Comparison of ENCODE assay signal across 8 cellular contexts in genomic region chr11:88300888-88301477, GRCh38.
DNase-seq lines count a peak whose midpoint lies in the region; ATAC-seq and TF ChIP-seq lines count a peak whose summit lies in the region.

No MANE protein-coding gene starts in this region.

- no peak overlapping the region for H3K4me3 ChIP-seq in GM12864 (ENCODE audit: low read depth, low read length)

- DNase-seq in GM12864 (ENCODE audit: low read depth) (peak; percentile 52), iPS DF 4.7 (ENCODE audit: extremely low read depth, low spot score) (peak; percentile 83), T-helper 9 cell (no peak), NOMO-1 (lab: John Stamatoyannopoulos, UW; ENCODE audit: unreplicated experiment in 2 of 2) (no peak), medulla oblongata (ENCODE audit: extremely low spot score) (no peak), hippocampal formation (lab: John Stamatoyannopoulos, UW) (no peak)

- TF ChIP-seq CTCF in GM12864 (IDR thresholded peaks at IDR 0.05; ENCODE audit: low read depth, low read length, missing control alignments): no peak

- ATAC-seq in GM21360 (IDR thresholded peaks at IDR 0.05; ENCODE audit: unreplicated experiment): peak; percentile 55
- peak; percentile 66 for ATAC-seq in HG03196 (IDR thresholded peaks at IDR 0.05; ENCODE audit: unreplicated experiment)

Comparison
In these comparisons a context has a peak if more than half of its experiments do, and no peak if none do; other contexts are left out.
1. DNase-seq: peak in GM12864 (single experiment) and iPS DF 4.7 (single experiment); none in T-helper 9 cell (single experiment), NOMO-1 (0 of 2), medulla oblongata (single experiment) and hippocampal formation (0 of 2).